ENCODE assay signal across 29 cellular contexts in genomic region chr1:51910618-51911017, GRCh38.
"Had no signal": no experiment of that assay in that cellular context is flagged by ENCODE, and none has a peak within 500 bp of the region (broad histone marks: within the 10 kb centered on the region; RNA-seq: fewer than 3 reads in every experiment).

No MANE protein-coding gene starts in this region.

- H3K4me3 ChIP-seq: ascending aorta, coronary artery, esophagus muscularis mucosa, gastrocnemius medialis, heart left ventricle had no signal

- H3K4me1 ChIP-seq: ascending aorta, esophagus muscularis mucosa, foreskin keratinocyte, gastrocnemius medialis, heart left ventricle had no signal

- H3K27ac Mint-ChIP-seq: activated CD4-positive, alpha-beta memory T cell treated with anti-CD3 and anti-CD28 coated beads for 36 hours; activated CD4-positive, alpha-beta T cell treated with anti-CD3 and anti-CD28 coated beads for 36 hours; activated CD4-positive, alpha-beta T cell treated with anti-CD3 and anti-CD28 coated beads, Interleukin-2, amount 10 ng/mL, durations not matched to agents 24 days and 14 days; activated CD8-positive, alpha-beta memory T cell treated with anti-CD3 and anti-CD28 coated beads, Interleukin-2, amount 10 ng/mL, durations not matched to agents 7 days and 5 days; activated CD8-positive, alpha-beta T cell treated with anti-CD3 and anti-CD28 coated beads, Interleukin-2, amount 10 ng/mL, durations not matched to agents 7 days and 5 days; activated naive CD4-positive, alpha-beta T cell treated with anti-CD3 and anti-CD28 coated beads, Interleukin-2, amount 10 ng/mL, durations not matched to agents 7 days and 5 days; activated naive CD4-positive, alpha-beta T cell treated with anti-CD3 and anti-CD28 coated beads, Interleukin-2, amount 50 U/mL, for 72 hours; activated naive CD8-positive, alpha-beta T cell treated with anti-CD3 and anti-CD28 coated beads, Interleukin-2, amount 10 ng/mL, durations not matched to agents 7 days and 5 days; activated T-cell treated with anti-CD3 and anti-CD28 coated beads, Interleukin-2, amount 50 U/mL, for 72 hours; effector memory CD8-positive, alpha-beta T cell had no signal

- H3K27me3 Mint-ChIP-seq: activated CD4-positive, alpha-beta memory T cell treated with anti-CD3 and anti-CD28 coated beads for 36 hours had no signal

- H3K4me3 Mint-ChIP-seq: activated CD4-positive, alpha-beta memory T cell treated with anti-CD3 and anti-CD28 coated beads for 36 hours; activated CD4-positive, alpha-beta T cell treated with anti-CD3 and anti-CD28 coated beads for 36 hours; activated CD4-positive, alpha-beta T cell treated with anti-CD3 and anti-CD28 coated beads, Interleukin-2, amount 10 ng/mL, durations not matched to agents 24 days and 14 days; activated CD8-positive, alpha-beta memory T cell treated with anti-CD3 and anti-CD28 coated beads, Interleukin-2, amount 10 ng/mL, durations not matched to agents 7 days and 5 days; activated CD8-positive, alpha-beta T cell treated with anti-CD3 and anti-CD28 coated beads, Interleukin-2, amount 10 ng/mL, durations not matched to agents 7 days and 5 days; activated naive CD4-positive, alpha-beta T cell treated with anti-CD3 and anti-CD28 coated beads, Interleukin-2, amount 10 ng/mL, durations not matched to agents 7 days and 5 days; activated naive CD8-positive, alpha-beta T cell treated with anti-CD3 and anti-CD28 coated beads, Interleukin-2, amount 10 ng/mL, durations not matched to agents 7 days and 5 days; activated T-cell treated with anti-CD3 and anti-CD28 coated beads, Interleukin-2, amount 50 U/mL, for 72 hours; brain; central memory CD8-positive, alpha-beta T cell; effector memory CD8-positive, alpha-beta T cell had no signal

- H3K9me3 ChIP-seq: ascending aorta, esophagus muscularis mucosa, gastrocnemius medialis, heart left ventricle had no signal

- H3K4me1 Mint-ChIP-seq: activated CD4-positive, alpha-beta T cell treated with anti-CD3 and anti-CD28 coated beads for 36 hours; activated CD4-positive, alpha-beta T cell treated with anti-CD3 and anti-CD28 coated beads, Interleukin-2, amount 10 ng/mL, durations not matched to agents 24 days and 14 days; central memory CD8-positive, alpha-beta T cell had no signal

- H3K27me3 ChIP-seq: ascending aorta, foreskin keratinocyte had no signal

- H3K27ac ChIP-seq: ascending aorta, coronary artery, esophagus muscularis mucosa, foreskin keratinocyte, gastrocnemius medialis, heart left ventricle, VCaP had no signal

- H3K36me3 ChIP-seq: ascending aorta, esophagus muscularis mucosa, gastrocnemius medialis, heart left ventricle had no signal

- ATAC-seq: activated CD4-positive, alpha-beta T cell treated with anti-CD3 and anti-CD28 coated beads for 36 hours; activated CD8-positive, alpha-beta memory T cell treated with anti-CD3 and anti-CD28 coated beads, Interleukin-2, amount 10 ng/mL, durations not matched to agents 7 days and 5 days; activated CD8-positive, alpha-beta T cell treated with anti-CD3 and anti-CD28 coated beads, Interleukin-2, amount 10 ng/mL, durations not matched to agents 7 days and 5 days; activated naive CD4-positive, alpha-beta T cell treated with anti-CD3 and anti-CD28 coated beads, Interleukin-2, amount 50 U/mL, for 72 hours; activated T-cell treated with anti-CD3 and anti-CD28 coated beads, Interleukin-2, amount 50 U/mL, for 72 hours; effector memory CD8-positive, alpha-beta T cell; foreskin keratinocyte; gastrocnemius medialis; heart left ventricle had no signal

- DNase-seq: activated CD4-positive, alpha-beta memory T cell treated with anti-CD3 and anti-CD28 coated beads for 36 hours; activated CD4-positive, alpha-beta T cell treated with anti-CD3 and anti-CD28 coated beads for 36 hours; activated CD4-positive, alpha-beta T cell treated with anti-CD3 and anti-CD28 coated beads, Interleukin-2, amount 10 ng/mL, durations not matched to agents 24 days and 14 days; activated CD4-positive, CD25-positive, alpha-beta regulatory T cell; activated CD4-positive, CD25-positive, alpha-beta regulatory T cell treated with anti-CD3 and anti-CD28 coated beads, Interleukin-2, amount 50 U/mL, for 72 hours; activated CD8-positive, alpha-beta memory T cell treated with anti-CD3 and anti-CD28 coated beads, Interleukin-2, amount 10 ng/mL, durations not matched to agents 7 days and 5 days; activated CD8-positive, alpha-beta memory T cell treated with anti-CD3 and anti-CD28 coated beads, Interleukin-2, amount 50 U/mL, for 4 hours; activated CD8-positive, alpha-beta T cell treated with anti-CD3 and anti-CD28 coated beads, Interleukin-2, amount 10 ng/mL, durations not matched to agents 7 days and 5 days; activated gamma-delta T cell; activated naive CD4-positive, alpha-beta T cell; activated naive CD4-positive, alpha-beta T cell treated with anti-CD3 and anti-CD28 coated beads, Interleukin-2, amount 10 ng/mL, durations not matched to agents 7 days and 5 days; activated naive CD8-positive, alpha-beta T cell treated with anti-CD3 and anti-CD28 coated beads, Interleukin-2, amount 10 ng/mL, durations not matched to agents 7 days and 5 days; activated T-cell treated with anti-CD3 and anti-CD28 coated beads, Interleukin-2, amount 50 U/mL, for 1 hour; activated T-cell treated with anti-CD3 and anti-CD28 coated beads, Interleukin-2, amount 50 U/mL, for 72 hours; dermis blood vessel endothelial cell; effector CD4-positive, alpha-beta T cell; effector memory CD8-positive, alpha-beta T cell; foreskin keratinocyte; gastrocnemius medialis; glutamatergic neuron; heart left ventricle; T-helper 2 cell had no signal

- H3K36me3 Mint-ChIP-seq: activated CD4-positive, alpha-beta memory T cell treated with anti-CD3 and anti-CD28 coated beads for 36 hours; activated naive CD4-positive, alpha-beta T cell treated with anti-CD3 and anti-CD28 coated beads, Interleukin-2, amount 50 U/mL, for 72 hours; brain had no signal

- H3K9me3 Mint-ChIP-seq: activated CD4-positive, alpha-beta T cell treated with anti-CD3 and anti-CD28 coated beads, Interleukin-2, amount 10 ng/mL, durations not matched to agents 24 days and 14 days; central memory CD8-positive, alpha-beta T cell; effector memory CD8-positive, alpha-beta T cell had no signal
